9 cellular contexts compared by ENCODE assay signal in the genomic region with DNA sequence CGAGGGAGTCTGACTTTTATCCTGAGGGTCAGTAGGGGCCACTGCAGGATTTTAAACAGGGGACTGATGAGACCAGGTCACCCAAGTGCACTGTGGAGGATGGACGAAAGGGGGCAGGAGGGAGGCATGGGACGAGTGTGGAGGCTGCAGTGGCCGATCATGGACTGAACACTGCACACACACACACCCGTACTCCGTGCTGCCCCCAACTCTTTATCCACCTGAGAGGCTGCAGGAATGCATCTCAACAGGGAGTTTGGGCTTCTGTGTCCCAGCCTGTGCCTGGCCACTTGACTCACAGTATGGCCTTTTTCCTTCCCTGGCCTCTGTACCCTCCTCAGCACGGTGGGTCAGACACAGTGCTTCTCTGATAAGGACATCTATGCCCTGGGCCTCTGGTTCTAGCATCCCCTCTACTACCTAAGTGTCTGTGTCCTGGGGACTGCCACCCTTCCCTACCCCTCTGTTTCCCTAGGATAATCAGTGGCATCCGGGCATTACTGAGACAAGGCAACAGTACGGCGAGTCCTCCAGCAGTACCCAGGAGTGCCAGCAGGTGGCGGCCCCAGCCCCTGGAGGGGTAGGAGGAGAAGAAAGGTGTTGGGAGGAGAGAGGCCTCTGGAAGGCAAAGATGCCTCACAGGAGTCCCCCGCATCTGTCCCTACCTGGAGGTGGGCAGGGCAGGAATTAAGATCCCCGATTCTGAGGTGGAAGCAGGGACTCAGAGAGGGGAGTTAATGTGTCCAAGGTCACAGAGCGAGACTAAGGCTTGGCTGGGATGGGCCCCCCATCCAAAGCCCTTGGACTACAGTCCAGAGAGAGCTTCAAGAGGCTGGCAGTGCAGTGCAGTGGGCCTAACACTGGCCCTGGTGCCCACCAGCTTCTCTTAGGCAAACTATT. TPM values are rescaled to one million over a fixed set of nuclear protein-coding genes. Genes with fewer than 3 reads are reported as not detected.
DNase-seq lines count a peak whose midpoint lies in the region; ATAC-seq, FAIRE-seq and TF ChIP-seq lines count a peak whose summit lies in the region.
"Had no signal": no experiment of that assay in that cellular context is flagged by ENCODE, and none has a peak within 500 bp of the region (broad histone marks: within the 10 kb centered on the region; RNA-seq: fewer than 3 reads in every experiment).

No MANE protein-coding gene starts in this region.

- no peaks in the 10 kb centered on the region for H3K36me3 ChIP-seq in uterus

- H3K27ac Mint-ChIP-seq in activated naive CD4-positive, alpha-beta T cell treated with anti-CD3 and anti-CD28 coated beads for 36 hours: no peak overlapping the region
- H3K27ac Mint-ChIP-seq: dendritic cell treated with granulocyte-macrophage colony-stimulating factor and Interleukin-4, amounts not matched to agents 40 ng/mL and 50 ng/mL, for 4 days had no signal

- H3K36me3 Mint-ChIP-seq in activated naive CD4-positive, alpha-beta T cell treated with anti-CD3 and anti-CD28 coated beads for 36 hours (ENCODE audit: low read depth): no peaks in the 10 kb centered on the region

- H3K4me1 ChIP-seq in uterus: peaks cover 0 to 18% of the 10 kb centered on the region in 2 donors

- FAIRE-seq in D721Med (lab: Jason Lieb, UNC): no peak

- H3K4me3 ChIP-seq in uterus: no peak overlapping the region

- ATAC-seq in GM21529 (IDR thresholded peaks at IDR 0.05; ENCODE audit: unreplicated experiment): peak; percentile 65
- ATAC-seq in Right ventricle myocardium inferior: peak; percentile 51

- TF ChIP-seq POLR2A in uterus (IDR thresholded peaks at IDR 0.05): no peak

- no peaks in the 10 kb centered on the region for H3K27me3 ChIP-seq in uterus

- H3K4me1 Mint-ChIP-seq in activated naive CD4-positive, alpha-beta T cell treated with anti-CD3 and anti-CD28 coated beads for 36 hours (ENCODE audit: low read depth): no peaks in the 10 kb centered on the region

- peaks cover 17% of the 10 kb centered on the region for H3K27me3 Mint-ChIP-seq in activated naive CD4-positive, alpha-beta T cell treated with anti-CD3 and anti-CD28 coated beads for 36 hours (ENCODE audit: low read depth)

- peak; percentile 89 for DNase-seq in D721Med (ENCODE audit: insufficient read length, low spot score)
- peak; percentile 86 for DNase-seq in SK-N-DZ (ENCODE audit: low spot score)
- DNase-seq in activated naive CD4-positive, alpha-beta T cell treated with anti-CD3 and anti-CD28 coated beads for 36 hours: peak; percentile 87
- peak; percentile 88 for DNase-seq in Right ventricle myocardium inferior (ENCODE audit: missing footprints)
- peak; percentile 96 for DNase-seq in posterior vena cava (ENCODE audit: low spot score)
- peak; percentile 86 to 89 for DNase-seq in uterus

- no peaks in the 10 kb centered on the region for H3K9me3 Mint-ChIP-seq in activated naive CD4-positive, alpha-beta T cell treated with anti-CD3 and anti-CD28 coated beads for 36 hours
- H3K9me3 Mint-ChIP-seq: dendritic cell treated with granulocyte-macrophage colony-stimulating factor and Interleukin-4, amounts not matched to agents 40 ng/mL and 50 ng/mL, for 4 days had no signal

- TF ChIP-seq CTCF in D721Med (IDR thresholded peaks at IDR 0.05; ENCODE audit: insufficient read depth, missing control alignments) (peak; percentile 86), LNCAP (IDR thresholded peaks at IDR 0.05) (peak; percentile 92), uterus (IDR thresholded peaks at IDR 0.05) (peak; percentile 88 to 94 (median 90))

- CTCF ChIA-PET in activated naive CD4-positive, alpha-beta T cell treated with anti-CD3 and anti-CD28 coated beads for 36 hours (lab: Charles Lee): interaction anchor here (0.6 to 1.7 kb wide), 9 partner anchors 10 to 286 kb away, joined by 3 to 9 read pairs (median 4); no protein-coding TSS in a partner anchor

- intact Hi-C loops in activated naive CD4-positive, alpha-beta T cell treated with anti-CD3 and anti-CD28 coated beads for 36 hours (cut with micrococcal nuclease): loop anchor here (1.0 to 2.0 kb wide), 3 partner anchors 57 to 275 kb away; no protein-coding TSS in a partner anchor
- intact Hi-C loops in Right ventricle myocardium inferior (cut with DNase I): loop anchor here (1.0 to 10.0 kb wide), 4 partner anchors 19 to 273 kb away; no protein-coding TSS in a partner anchor
- intact Hi-C loops in posterior vena cava (cut with DNase I): loop anchor here (1.0 to 5.0 kb wide), 3 partner anchors 29 to 56 kb away; no protein-coding TSS in a partner anchor
- intact Hi-C loops in uterus (cut with DNase I; ENCODE audit: low total_unique reads): loop anchor here (10.0 kb wide), 1 partner anchor 53 kb away; no protein-coding TSS in a partner anchor

- no peak overlapping the region for H3K4me3 Mint-ChIP-seq in activated naive CD4-positive, alpha-beta T cell treated with anti-CD3 and anti-CD28 coated beads for 36 hours
- H3K4me3 Mint-ChIP-seq: dendritic cell treated with granulocyte-macrophage colony-stimulating factor and Interleukin-4, amounts not matched to agents 40 ng/mL and 50 ng/mL, for 4 days had no signal

- peak overlapping the region; percentile 97 to 99 for H3K27ac ChIP-seq in uterus

- no peaks in the 10 kb centered on the region for H3K9me3 ChIP-seq in uterus

RNA-seq across cellular contexts. Expression of gene CDX1, which starts 5.1 kb away (rescaled TPM):
- not detected in 2 replicates for polyA plus RNA-seq in SK-N-DZ (2014; cell fraction: cytosol; rRNA removed)
- 0.12 TPM in 1 of 2 replicates, not detected in the other for polyA plus RNA-seq in SK-N-DZ (2014; cell fraction: nucleus; rRNA removed)
- total RNA-seq in activated naive CD4-positive, alpha-beta T cell treated with anti-CD3 and anti-CD28 coated beads for 36 hours: not detected
- total RNA-seq in Right ventricle myocardium inferior (not detected), posterior vena cava (under 1 TPM in 1 of 2 donors, not detected in 1; 0.28 TPM), uterus (under 1 TPM; 0.29 to 0.77 (median 0.38) TPM)

RNA-seq across cellular contexts. Expression of gene PDGFRB, which starts 5.8 kb away (rescaled TPM):
- polyA plus RNA-seq in SK-N-DZ (2014; cell fraction: cytosol; rRNA removed): 9.7 and 10.5 TPM in 2 replicates
- polyA plus RNA-seq in SK-N-DZ (2014; cell fraction: nucleus; rRNA removed): 13.0 and 23.0 TPM in 2 replicates
- 1 to 10 TPM in 1 of 2 experiments, under 1 TPM in 1; 0.14 to 1.0 TPM for total RNA-seq in activated naive CD4-positive, alpha-beta T cell treated with anti-CD3 and anti-CD28 coated beads for 36 hours
- total RNA-seq in Right ventricle myocardium inferior: 57.2 TPM
- total RNA-seq in posterior vena cava: 100 to 1,000 TPM; 251 to 394 TPM
- total RNA-seq in uterus: 100 to 1,000 TPM in 3 of 4 donors, 10 to 100 TPM in 1; 60.2 to 378 (median 235) TPM

RNA-seq across cellular contexts. Expression of gene SLC6A7, which starts 28.4 kb away (rescaled TPM):
- not detected in 2 replicates for polyA plus RNA-seq in SK-N-DZ (2014; cell fraction: cytosol; rRNA removed)
- not detected in 2 replicates for polyA plus RNA-seq in SK-N-DZ (2014; cell fraction: nucleus; rRNA removed)
- total RNA-seq in activated naive CD4-positive, alpha-beta T cell treated with anti-CD3 and anti-CD28 coated beads for 36 hours: not detected
- total RNA-seq in Right ventricle myocardium inferior (not detected), posterior vena cava (under 1 TPM; 0.14 to 0.19 TPM), uterus (not detected)

Comparison
In these comparisons a context has a peak if more than half of its experiments do, and no peak if none do; other contexts are left out.
1. RNA of gene PDGFRB, which starts 5.8 kb away (total RNA-seq): 251 to 394 TPM in posterior vena cava, 60.2 to 378 TPM in uterus and 57.2 TPM in Right ventricle myocardium inferior (single experiment); 0.14 to 1.0 TPM in activated naive CD4-positive, alpha-beta T cell treated with anti-CD3 and anti-CD28 coated beads for 36 hours; every median in the first group is over 10 times any median in the second.
2. Peak in every context shown above with its lines, with median percentiles within 50 percentile points of each other: DNase-seq and CTCF ChIP-seq.